In the genomic region with DNA sequence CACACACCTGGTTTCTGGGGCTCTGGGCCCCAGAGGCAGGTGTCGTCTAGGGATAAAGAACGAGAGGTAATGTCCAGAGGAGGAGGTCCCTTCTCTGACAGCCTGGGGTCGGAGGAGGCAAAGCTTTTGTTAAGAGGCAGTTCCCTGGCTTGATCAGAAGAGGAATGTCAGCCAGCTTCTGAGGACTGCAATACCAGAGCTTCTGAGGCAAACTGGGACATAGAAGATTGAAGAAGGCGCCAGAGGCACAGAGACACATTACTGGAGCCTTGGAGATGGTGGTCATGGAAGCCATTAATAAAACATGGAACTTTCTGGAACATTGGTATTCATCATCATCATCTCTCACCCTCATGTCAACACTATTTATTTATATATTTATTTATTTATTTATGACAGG, we compare ENCODE assay signal across 13 cellular contexts. TPM values are rescaled to one million over a fixed set of nuclear protein-coding genes. Genes with fewer than 3 reads are reported as not detected.
DNase-seq lines count a peak whose midpoint lies in the region; ATAC-seq and TF ChIP-seq lines count a peak whose summit lies in the region.
"Had no signal": no experiment of that assay in that cellular context is flagged by ENCODE, and none has a peak within 500 bp of the region (broad histone marks: within the 10 kb centered on the region; RNA-seq: fewer than 3 reads in every experiment).

No MANE protein-coding gene starts in this region.

- intact Hi-C loops in stomach (cut with DNase I; ENCODE audit: low total_unique reads) = no loop called here
- intact Hi-C loops in left colon (cut with DNase I, micrococcal nuclease) = no loop called here

- TF ChIP-seq CTCF in chondrocyte (IDR thresholded peaks at IDR 0.05) = no peak
- TF ChIP-seq CTCF in lung (IDR thresholded peaks at IDR 0.05; ENCODE audit: control extremely low read depth, extremely low read depth) = no peak
- TF ChIP-seq CTCF in stomach (IDR thresholded peaks at IDR 0.05) = no peak
- no peak for TF ChIP-seq CTCF in RWPE1 (conservative IDR thresholded peaks at IDR 0.05; ENCODE audit: low read depth)

- no peak for TF ChIP-seq EP300 in stomach (IDR thresholded peaks at IDR 0.05)

- peak overlapping the region; percentile 17 for H3K9ac ChIP-seq in HUES6 (ENCODE audit: low read length)

- TF ChIP-seq POLR2A in stomach (IDR thresholded peaks at IDR 0.05) = no peak

- H3K27ac ChIP-seq in HUES6 (ENCODE audit: low read depth, low read length) (no peak overlapping the region), lung (ENCODE audit: low read depth in 1 of 2, low read length in 1 of 2) (peak overlapping the region; percentile 7 to 71), stomach (peak overlapping the region in 3 of 5 donors; percentile 13 to 63 (median 52)), RWPE1 (no peak overlapping the region)
- H3K27ac ChIP-seq: foreskin keratinocyte had no signal

- no peaks in the 10 kb centered on the region for H3K9me3 Mint-ChIP-seq in chondrocyte (ENCODE audit: low read depth)

- H3K27me3 ChIP-seq in HUES6 (ENCODE audit: control insufficient read depth, insufficient read depth, low read length) = no peaks in the 10 kb centered on the region
- no peaks in the 10 kb centered on the region for H3K27me3 ChIP-seq in lung (ENCODE audit: control insufficient read depth, insufficient read depth)
- no peaks in the 10 kb centered on the region for H3K27me3 ChIP-seq in stomach
- H3K27me3 ChIP-seq: foreskin keratinocyte had no signal

- POLR2A ChIA-PET in RWPE1 (lab: Yijun Ruan, JAX; ENCODE audit: low non-redundant PET) = no interaction called here

- H3K36me3 Mint-ChIP-seq in chondrocyte (ENCODE audit: low read depth) = no peaks in the 10 kb centered on the region

- peaks cover 18% of the 10 kb centered on the region for H3K4me1 Mint-ChIP-seq in chondrocyte (ENCODE audit: low read depth)

- peak overlapping the region; percentile 50 for H3K4me3 Mint-ChIP-seq in chondrocyte (ENCODE audit: unreplicated experiment)
- H3K4me3 Mint-ChIP-seq: activated CD4-positive, alpha-beta memory T cell treated with anti-CD3 and anti-CD28 coated beads, Interleukin-2, amount 10 ng/mL, durations not matched to agents 7 days and 5 days had no signal

- H3K36me3 ChIP-seq in HUES6 (ENCODE audit: control insufficient read depth, insufficient read depth, low read length) (no peaks in the 10 kb centered on the region), lung (ENCODE audit: control insufficient read depth in 2 of 2, insufficient read depth in 2 of 2, low read length in 2 of 2) (no peaks in the 10 kb centered on the region), stomach (no peaks in the 10 kb centered on the region)

- WGBS in lung, 2 donors = 70 to 72% methylated on average over 4 of the region's 4 CpGs
- 61 to 86% (median 83%) methylated on average over 4 of the region's 4 CpGs for WGBS in stomach, 5 donors

- no peak for DNase-seq in chondrocyte (ENCODE audit: low spot score)
- DNase-seq in lung (ENCODE audit: low spot score) = no peak
- no peak for DNase-seq in stomach
- no peak for DNase-seq in kidney glomerular epithelial cell (lab: John Stamatoyannopoulos, UW)
- no peak for DNase-seq in left colon
- no peak for DNase-seq in T-helper 2 cell
- DNase-seq in RWPE1 (ENCODE audit: low spot score) = no peak
- DNase-seq: activated naive CD4-positive, alpha-beta T cell; KG1; NCI-H2171 had no signal

- peaks cover 5% of the 10 kb centered on the region for H3K27me3 Mint-ChIP-seq in chondrocyte (ENCODE audit: low read depth)

- ATAC-seq in lung (ENCODE audit: insufficient read depth, low FRiP score) (no peak), left colon (no peak)

- CTCF ChIA-PET in RWPE1 (lab: Yijun Ruan, JAX) = interaction anchor here (0.6 kb wide), 1 partner anchor 1005 kb away, joined by 4 read pairs; no protein-coding TSS in a partner anchor

- H3K4me3 ChIP-seq in HUES6 (ENCODE audit: low read depth, low read length) = no peak overlapping the region
- H3K4me3 ChIP-seq in lung = no peak overlapping the region
- no peak overlapping the region for H3K4me3 ChIP-seq in stomach

- peak overlapping the region; percentile 91 for H3K27ac Mint-ChIP-seq in chondrocyte (ENCODE audit: unreplicated experiment)
- H3K27ac Mint-ChIP-seq: activated CD4-positive, alpha-beta memory T cell treated with anti-CD3 and anti-CD28 coated beads, Interleukin-2, amount 10 ng/mL, durations not matched to agents 7 days and 5 days had no signal

- H3K9me3 ChIP-seq in HUES6 (ENCODE audit: control insufficient read depth, insufficient read depth, low read depth, low read length) = no peaks in the 10 kb centered on the region
- H3K9me3 ChIP-seq in lung (ENCODE audit: control insufficient read depth in 2 of 2, insufficient read depth in 1 of 2, low read length in 1 of 2) = no peaks in the 10 kb centered on the region
- no peaks in the 10 kb centered on the region for H3K9me3 ChIP-seq in stomach

- H3K4me1 ChIP-seq in HUES6 (ENCODE audit: control insufficient read depth, insufficient read depth, low read length) (peaks cover 15% of the 10 kb centered on the region; the same call in 1 of the 2 replicates), lung (ENCODE audit: control insufficient read depth in 2 of 2, insufficient read depth in 2 of 2, low read length in 2 of 2) (no peaks in the 10 kb centered on the region), stomach (peaks cover 0 to 3% (median 0%) of the 10 kb centered on the region in 4 donors)
- H3K4me1 ChIP-seq: foreskin keratinocyte had no signal

RNA-seq across cellular contexts. Expression of gene PYROXD2, which starts 53.3 kb away (rescaled TPM):
- total RNA-seq in chondrocyte = 5.6 to 9.4 TPM (median 8.3 TPM) in 3 replicates
- total RNA-seq in lung = 10 to 100 TPM in 1 of 2 donors, 1 to 10 TPM in 1; 8.2 to 16.8 TPM
- 1 to 10 TPM; 2.3 to 6.9 TPM for polyA plus RNA-seq in lung
- total RNA-seq in stomach = 10 to 100 TPM in 3 of 5 donors, 1 to 10 TPM in 2; 3.5 to 33.5 (median 13.2) TPM
- 1 to 10 TPM; 2.4 to 9.7 (median 3.5) TPM for polyA plus RNA-seq in stomach
- 10 to 100 TPM in 1 of 2 donors, 1 to 10 TPM in 1; 6.0 to 13.4 TPM for total RNA-seq in left colon

Comparison
In these comparisons a context has a peak if more than half of its experiments do, and no peak if none do; other contexts are left out.
1. H3K27ac ChIP-seq: peak in lung (2 of 2) and stomach (3 of 5); none in HUES6 (single experiment) and RWPE1 (single experiment).